In the genomic region with DNA sequence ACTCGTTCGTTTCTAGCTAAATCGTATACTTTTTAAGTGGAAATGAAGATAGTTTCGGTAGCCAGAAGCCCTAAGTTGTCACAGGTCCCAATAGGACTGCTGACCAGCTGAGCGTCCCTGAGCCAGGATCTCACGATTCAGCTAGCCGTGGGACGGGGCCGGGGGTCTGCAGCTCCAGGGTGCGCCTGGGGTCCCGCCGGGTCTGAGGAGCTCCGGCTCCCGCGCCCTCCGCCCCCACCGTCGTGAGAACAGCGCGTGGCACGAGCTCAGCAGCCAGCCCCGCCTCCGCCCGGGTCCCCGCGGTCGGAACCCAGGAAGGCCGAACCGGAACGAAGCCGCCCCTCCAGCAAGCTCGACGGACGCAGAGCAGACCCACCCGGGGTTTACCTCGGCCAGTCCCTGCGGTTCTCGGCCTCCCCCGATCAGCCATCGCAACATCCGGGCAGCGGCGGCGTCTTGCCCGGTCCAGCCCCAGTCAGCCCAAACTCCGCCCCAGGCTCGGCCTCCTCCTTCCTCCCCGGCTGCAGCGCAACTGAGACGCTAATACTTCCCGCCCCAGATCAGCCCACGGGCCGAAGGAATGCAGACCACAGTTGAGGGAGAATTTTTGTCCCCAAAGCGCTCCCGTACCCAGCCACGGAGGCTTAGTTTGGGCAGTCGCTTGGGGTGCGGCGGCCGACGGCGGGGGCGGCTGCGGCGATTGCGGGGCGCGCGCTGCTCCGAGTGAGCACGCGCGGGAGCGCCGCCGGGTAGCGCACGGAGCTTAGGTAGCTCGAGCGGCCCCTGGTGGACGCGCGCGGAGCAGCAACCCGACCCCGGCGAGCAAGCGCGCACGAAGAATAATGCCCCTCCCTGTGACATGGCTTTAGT, we compare ENCODE assay signal across 8 cellular contexts. TPM values are rescaled to one million over a fixed set of nuclear protein-coding genes. Genes with fewer than 3 reads are reported as not detected.
A peak's percentile ranks its signal among the peaks of the same experiment; 100 is the strongest.
DNase-seq lines count a peak whose midpoint lies in the region; TF ChIP-seq lines count a peak whose summit lies in the region.

A gene with protein sequence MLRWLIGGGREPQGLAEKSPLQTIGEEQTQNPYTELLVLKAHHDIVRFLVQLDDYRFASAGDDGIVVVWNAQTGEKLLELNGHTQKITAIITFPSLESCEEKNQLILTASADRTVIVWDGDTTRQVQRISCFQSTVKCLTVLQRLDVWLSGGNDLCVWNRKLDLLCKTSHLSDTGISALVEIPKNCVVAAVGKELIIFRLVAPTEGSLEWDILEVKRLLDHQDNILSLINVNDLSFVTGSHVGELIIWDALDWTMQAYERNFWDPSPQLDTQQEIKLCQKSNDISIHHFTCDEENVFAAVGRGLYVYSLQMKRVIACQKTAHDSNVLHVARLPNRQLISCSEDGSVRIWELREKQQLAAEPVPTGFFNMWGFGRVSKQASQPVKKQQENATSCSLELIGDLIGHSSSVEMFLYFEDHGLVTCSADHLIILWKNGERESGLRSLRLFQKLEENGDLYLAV (minus strand): TSS at position 534 of the 870 bp plus-strand sequence. CDS start 96 bp downstream, at position 438.

- H3K4me1 Mint-ChIP-seq in HFFc6 (ENCODE audit: low read depth): peaks cover 27% of the 10 kb centered on the region

- peak within 1 kb of the TSS; percentile 96 for H3K4me3 Mint-ChIP-seq in HFFc6

- H4K20me1 ChIP-seq in SK-N-SH (ENCODE audit: insufficient read depth): no peaks in the 10 kb centered on the region

- DNase-seq in GM10248 (ENCODE audit: extremely low spot score): peak; percentile 90
- peak; percentile 95 for DNase-seq in HFFc6
- peak; percentile 95 for DNase-seq in NAMALWA (ENCODE audit: low spot score)
- peak; percentile 96 for DNase-seq in SK-N-SH
- peak; percentile 89 for DNase-seq in activated naive CD4-positive, alpha-beta T cell treated with anti-CD3 and anti-CD28 coated beads, Interleukin-2, amount 50 U/mL, for 16 hours
- peak; percentile 90 for DNase-seq in globus pallidus (ENCODE audit: low spot score)
- DNase-seq in occipital lobe (lab: John Stamatoyannopoulos, UW): peak; percentile 94

- CTCF ChIA-PET in GM10248 (lab: Yijun Ruan, JAX) (interaction anchor here (0.6 to 4.3 kb wide), 38 partner anchors 9 to 800 kb away, joined by 3 to 38 read pairs (median 4); partner anchors contain the start of genes AGGF1 and ZBED3), SK-N-SH (lab: Yijun Ruan, JAX) (interaction anchor here (0.6 to 3.1 kb wide), 40 partner anchors 9 to 766 kb away, joined by 3 to 26 read pairs (median 4); no protein-coding TSS in a partner anchor)

- POLR2A ChIA-PET in GM10248 (lab: Yijun Ruan, JAX): interaction anchor here (0.6 to 0.7 kb wide), 2 partner anchors 11 to 138 kb away, joined by 3 read pairs; no protein-coding TSS in a partner anchor
- POLR2A ChIA-PET in SK-N-SH (lab: Yijun Ruan, JAX): interaction anchor here (2.0 kb wide), 1 partner anchor 406 kb away, joined by 5 read pairs; no protein-coding TSS in a partner anchor

- peak within 1 kb of the TSS; percentile 96 for H3K9ac ChIP-seq in SK-N-SH

- H3F3A ChIP-seq in SK-N-SH (replicated peaks; ENCODE audit: insufficient read depth): peaks cover 12% of the 10 kb centered on the region

- peaks cover 5 to 7% of the 10 kb centered on the region in 2 experiments; a peak in 2 of 4 replicates for H3K4me1 ChIP-seq in SK-N-SH (ENCODE audit: control insufficient read depth in 1 of 2, insufficient read depth in 2 of 2, low read depth in 1 of 2, low read length in 1 of 2)

- TF ChIP-seq CTCF in GM10248 (IDR thresholded peaks at IDR 0.05; ENCODE audit: control extremely low read depth, extremely low read depth, low read depth, missing control alignments) (peak; percentile 94), HFFc6 (IDR thresholded peaks at IDR 0.05) (peak; percentile 96), SK-N-SH (IDR thresholded peaks at IDR 0.05) (peak; percentile 81)

- under 1% methylated on average over 29 of the region's 90 CpGs for WGBS in SK-N-SH (ENCODE audit: low lambda C conversion rate)

- peak within 1 kb of the TSS; percentile 95 for H2AFZ ChIP-seq in SK-N-SH (ENCODE audit: low read depth)

- TF ChIP-seq RAD21 in SK-N-SH (IDR thresholded peaks at IDR 0.05; ENCODE audit: low read length): peak; percentile 67

- H3K36me3 ChIP-seq in SK-N-SH (replicated peaks in 1 of 2; ENCODE audit: control insufficient read depth in 1 of 2, insufficient read depth in 2 of 2, low read length in 1 of 2): peaks cover 9 to 12% of the 10 kb centered on the region in 2 experiments

- H3K9me3 ChIP-seq in SK-N-SH: no peaks in the 10 kb centered on the region

- peak within 1 kb of the TSS; percentile 93 to 96 for H3K4me3 ChIP-seq in SK-N-SH (ENCODE audit: low read depth in 2 of 2, low read length in 1 of 2)

- H3K27me3 Mint-ChIP-seq in HFFc6 (ENCODE audit: insufficient read depth): peaks cover 12% of the 10 kb centered on the region

- no peaks in the 10 kb centered on the region for H3K27me3 ChIP-seq in SK-N-SH (ENCODE audit: insufficient read depth)

- H3K27ac ChIP-seq in SK-N-SH (ENCODE audit: low read depth in 2 of 2, low read length in 1 of 2) (peak within 1 kb of the TSS; percentile 90 to 95), temporal lobe (ENCODE audit: low read depth, low read length) (peak within 1 kb of the TSS; percentile 81)

- no peaks in the 10 kb centered on the region for H3K9me3 Mint-ChIP-seq in HFFc6

- H3K4me2 ChIP-seq in SK-N-SH: peak within 1 kb of the TSS; percentile 78

- peaks cover 44% of the 10 kb centered on the region for H3K79me2 ChIP-seq in SK-N-SH (ENCODE audit: insufficient read depth)

- TF ChIP-seq EP300 in SK-N-SH (IDR thresholded peaks at IDR 0.05; ENCODE audit: borderline replicate concordance in 1 of 2, low read depth in 1 of 2, low read length in 1 of 2): no peak

- peak within 1 kb of the TSS; percentile 95 for H3K27ac Mint-ChIP-seq in HFFc6

- no peaks in the 10 kb centered on the region for H3K9me2 ChIP-seq in SK-N-SH

- peaks cover 8% of the 10 kb centered on the region for H3K36me3 Mint-ChIP-seq in HFFc6 (ENCODE audit: low read depth)

TF ChIP-seq in SK-N-SH, 30 proteins besides CTCF, POLR2A, EP300 and RAD21:
- TF ChIP-seq NRF1 (IDR thresholded peaks at IDR 0.05; ENCODE audit: low read depth, low read length) (peak; percentile 70), POLR2AphosphoS5 (IDR thresholded peaks at IDR 0.05; ENCODE audit: low read depth, low read length) (peak; percentile 58; the same call in 1 of the 2 replicates), RFX5 (IDR thresholded peaks at IDR 0.05; ENCODE audit: low read length) (no peak), YY1 (IDR thresholded peaks at IDR 0.05; ENCODE audit: low read depth) (peak; percentile 71; the same call in 1 of the 2 replicates), TAF1 (IDR thresholded peaks at IDR 0.05; ENCODE audit: borderline replicate concordance, low read depth, low read length) (peak; percentile 43; the same call in 1 of the 2 replicates), GATA2 (CRISPR knock-in tag; IDR thresholded peaks at IDR 0.05) (no peak), MAX (IDR thresholded peaks at IDR 0.05; ENCODE audit: low read depth) (peak; percentile 42), NFIC (IDR thresholded peaks at IDR 0.05; ENCODE audit: borderline replicate concordance) (no peak), EZH2phosphoT487 (IDR thresholded peaks at IDR 0.05; ENCODE audit: borderline replicate concordance, low read depth) (no peak), TEAD4 (IDR thresholded peaks at IDR 0.05; ENCODE audit: borderline replicate concordance, insufficient read depth) (0 out of 2 replicates have a peak, but pooled peaks have one; percentile 43), SMC3 (IDR thresholded peaks at IDR 0.05; ENCODE audit: low read depth, low read length) (peak; percentile 82), GABPA (IDR thresholded peaks at IDR 0.05; ENCODE audit: low read depth) (peak; percentile 50; the same call in 1 of the 2 replicates), SIN3A (IDR thresholded peaks at IDR 0.05; ENCODE audit: borderline replicate concordance, low read depth, low read length) (peak; percentile 59; the same call in 1 of the 2 replicates), RCOR1 (IDR thresholded peaks at IDR 0.05; ENCODE audit: low read length) (peak; percentile 40; the same call in 1 of the 2 replicates)

RNA-seq across cellular contexts. Expression of the gene that starts here (rescaled TPM):
- total RNA-seq in HFFc6 (2021; fragmentation: NEBNext Ultra II Directional; extraction: Animal tissue kit (Norgen Biotek cat#: 25700)): 10 to 100 TPM; 50.1 to 63.5 (median 56.8) TPM
- 17.2 and 18.7 TPM in 2 replicates for polyA plus RNA-seq in SK-N-SH (2012; rRNA removed)
- polyA plus RNA-seq in SK-N-SH (2012; cell fraction: cytosol; rRNA removed): 25.2 and 36.6 TPM in 2 replicates
- 22.3 TPM in 2 replicates for polyA plus RNA-seq in SK-N-SH (2012; cell fraction: nucleus; rRNA removed)
- 140 TPM for total RNA-seq in occipital lobe
- 70.8 TPM for total RNA-seq in temporal lobe

Comparison
In these comparisons a context has a peak if more than half of its experiments do, and no peak if none do; other contexts are left out.
1. Peak in every context shown above with its lines: DNase-seq, H3K4me3 ChIP-seq and H3K27ac ChIP-seq.